In genomic region chrX:20267924-20268701, GRCh38 we compare ENCODE assay signal across 8 cellular contexts. TPM values are rescaled to one million over a fixed set of nuclear protein-coding genes. Genes with fewer than 3 reads are reported as not detected.
DNase-seq lines count a peak whose midpoint lies in the region; ATAC-seq lines count a peak whose summit lies in the region.

No MANE protein-coding gene starts in this region.

- peak overlapping the region; percentile 89 for H2BK15ac ChIP-seq in neuronal stem cell (ENCODE audit: low read length)

- H3K27ac ChIP-seq in neuronal stem cell (replicated peaks; ENCODE audit: low read length) = no peak overlapping the region

- peaks cover 5 to 12% (median 11%) of the 10 kb centered on the region in 3 donors for H3K4me1 Mint-ChIP-seq in IgD-negative memory B cell
- peaks cover 12% of the 10 kb centered on the region for H3K4me1 Mint-ChIP-seq in activated naive CD4-positive, alpha-beta T cell treated with anti-CD3 and anti-CD28 coated beads, Interleukin-2, amount 50 U/mL, for 24 hours

- H2BK120ac ChIP-seq in neuronal stem cell (ENCODE audit: low read depth, low read length) = no peak overlapping the region

- H2AFZ ChIP-seq in neuronal stem cell (ENCODE audit: low read length) = peak overlapping the region; percentile 94

- no peak overlapping the region for H4K91ac ChIP-seq in neuronal stem cell (ENCODE audit: low read depth, low read length, poor library complexity)

- peak overlapping the region in 2 of 3 donors; percentile 81 to 97 for H3K27ac Mint-ChIP-seq in IgD-negative memory B cell
- H3K27ac Mint-ChIP-seq in activated naive CD4-positive, alpha-beta T cell treated with anti-CD3 and anti-CD28 coated beads, Interleukin-2, amount 50 U/mL, for 24 hours = no peak overlapping the region

- H3K9me3 Mint-ChIP-seq in IgD-negative memory B cell = no peaks in the 10 kb centered on the region
- no peaks in the 10 kb centered on the region for H3K9me3 Mint-ChIP-seq in activated naive CD4-positive, alpha-beta T cell treated with anti-CD3 and anti-CD28 coated beads, Interleukin-2, amount 50 U/mL, for 24 hours

- no peak overlapping the region for H2BK5ac ChIP-seq in neuronal stem cell (ENCODE audit: low read length)

- intact Hi-C loops in head of caudate nucleus (cut with DNase I) = loop anchor here (10.0 kb wide), 1 partner anchor 123 kb away; the partner anchor contains the start of gene EIF1AX

- H3K4me1 ChIP-seq in neuronal stem cell (ENCODE audit: control insufficient read depth in 2 of 2, insufficient read depth in 1 of 2, low read depth in 1 of 2, low read length in 2 of 2) = peaks cover 0 to 4% of the 10 kb centered on the region in 2 donors

- no peaks in the 10 kb centered on the region for H3K9me3 ChIP-seq in neuronal stem cell (replicated peaks in 1 of 2; ENCODE audit: control insufficient read depth in 2 of 2, insufficient read depth in 1 of 2, low read depth in 1 of 2, low read length in 2 of 2)

- no CpG with 5 or more reads among the region's 54 CpGs for WGBS in neuronal stem cell (ENCODE audit: extremely low coverage in 2 of 2, insufficient read length in 2 of 2, insufficient replicate concordance in 1 of 2), 2 donors

- peaks cover 2% of the 10 kb centered on the region for H3K27me3 Mint-ChIP-seq in IgD-negative memory B cell
- H3K27me3 Mint-ChIP-seq in activated naive CD4-positive, alpha-beta T cell treated with anti-CD3 and anti-CD28 coated beads, Interleukin-2, amount 50 U/mL, for 24 hours = no peaks in the 10 kb centered on the region

- H2AK5ac ChIP-seq in neuronal stem cell (ENCODE audit: low read depth, low read length) = no peak overlapping the region

- peak overlapping the region; percentile 70 for H3K9ac ChIP-seq in neuronal stem cell (ENCODE audit: low read depth, low read length, poor library complexity)

- DNase-seq in AG08395 (ENCODE audit: low spot score) (peak; percentile 10), head of caudate nucleus (peak in 39 of 42 donors; percentile 7 to 71 (median 30)), neuronal stem cell (ENCODE audit: low spot score) (no peak)

- peaks cover 0 to 19% (median 3%) of the 10 kb centered on the region in 3 experiments for H3K27me3 ChIP-seq in neuronal stem cell (ENCODE audit: control insufficient read depth in 3 of 3, insufficient read depth in 3 of 3, low read depth in 1 of 3, low read length in 3 of 3)

- no peak overlapping the region for H3K4ac ChIP-seq in neuronal stem cell (ENCODE audit: low read length)

- no peak overlapping the region for H3K14ac ChIP-seq in neuronal stem cell (ENCODE audit: low read length)

- peak overlapping the region; percentile 80 for H3K18ac ChIP-seq in neuronal stem cell (ENCODE audit: low read length)

- ATAC-seq in GM18870 (IDR thresholded peaks at IDR 0.05; ENCODE audit: unreplicated experiment) = no peak
- ATAC-seq in HG02610 (IDR thresholded peaks at IDR 0.05; ENCODE audit: unreplicated experiment) = no peak
- no peak for ATAC-seq in GM19395 (IDR thresholded peaks at IDR 0.05; ENCODE audit: unreplicated experiment)

- H3K23ac ChIP-seq in neuronal stem cell (ENCODE audit: low read depth, low read length, poor library complexity) = no peak overlapping the region

- peak overlapping the region; percentile 58 for H2BK12ac ChIP-seq in neuronal stem cell (ENCODE audit: low read length)

- peak overlapping the region; percentile 49 for H3K4me2 ChIP-seq in neuronal stem cell (ENCODE audit: insufficient read depth, low read length, poor library complexity, severe bottlenecking)

- H3K4me3 Mint-ChIP-seq in IgD-negative memory B cell = peak overlapping the region; percentile 86 to 96 (median 93)
- H3K4me3 Mint-ChIP-seq in activated naive CD4-positive, alpha-beta T cell treated with anti-CD3 and anti-CD28 coated beads, Interleukin-2, amount 50 U/mL, for 24 hours = peak overlapping the region; percentile 89

- no peaks in the 10 kb centered on the region for H3K36me3 ChIP-seq in neuronal stem cell (replicated peaks in 1 of 2; ENCODE audit: control insufficient read depth in 2 of 2, insufficient read depth in 2 of 2, low read length in 2 of 2)

- no peak overlapping the region for H4K8ac ChIP-seq in neuronal stem cell (ENCODE audit: low read depth, low read length)

- H3K36me3 Mint-ChIP-seq in IgD-negative memory B cell = peaks cover 1% of the 10 kb centered on the region
- no peaks in the 10 kb centered on the region for H3K36me3 Mint-ChIP-seq in activated naive CD4-positive, alpha-beta T cell treated with anti-CD3 and anti-CD28 coated beads, Interleukin-2, amount 50 U/mL, for 24 hours

- H3K4me3 ChIP-seq in neuronal stem cell (ENCODE audit: low read length in 2 of 2) = peak overlapping the region; percentile 56 to 77

- H3K79me1 ChIP-seq in neuronal stem cell (ENCODE audit: low read depth, low read length) = no peaks in the 10 kb centered on the region

RNA-seq across cellular contexts. Expression of gene RPS6KA3, which starts 1.4 kb away (rescaled TPM):
- polyA plus RNA-seq in IgD-negative memory B cell = 7.2 TPM
- polyA plus RNA-seq in neuronal stem cell (2013, experiment 1 of 2) = 14.0 TPM
- polyA plus RNA-seq in neuronal stem cell (2013, experiment 2 of 2) = 14.5 TPM
